ENCODE assay signal across 1 cellular context in genomic region chr6:169805242-169805838, GRCh38.
A peak's percentile ranks its signal among the peaks of the same experiment; 100 is the strongest.
TF ChIP-seq lines count a peak whose summit lies in the region.

No MANE protein-coding gene starts in this region.

TF ChIP-seq in GM12878, 131 proteins besides CTCF, POLR2A, EP300 and RAD21:
- TF ChIP-seq GABPA (IDR thresholded peaks at IDR 0.05; ENCODE audit: low read depth) (no peak), MYC (IDR thresholded peaks at IDR 0.05; ENCODE audit: insufficient read depth, insufficient read length, insufficient replicate concordance, low read length, severe bottlenecking) (no peak), FOXK2 (IDR thresholded peaks at IDR 0.05) (no peak), SUPT20H (IDR thresholded peaks at IDR 0.05; ENCODE audit: borderline replicate concordance, control insufficient read depth, low read depth, low read length) (no peak), RUNX3 (IDR thresholded peaks at IDR 0.05; ENCODE audit: low read length) (peak; percentile 69; the same call in 1 of the 2 replicates), MEF2A (IDR thresholded peaks at IDR 0.05; ENCODE audit: insufficient read depth, low read depth, low read length) (no peak), MYB (IDR thresholded peaks at IDR 0.05; ENCODE audit: borderline replicate concordance, low read depth, low read length) (no peak)
TF ChIP-seq in GM12878: peak in this region for 1.
